Comparison of ENCODE assay signal across 2 cellular contexts in the genomic region with DNA sequence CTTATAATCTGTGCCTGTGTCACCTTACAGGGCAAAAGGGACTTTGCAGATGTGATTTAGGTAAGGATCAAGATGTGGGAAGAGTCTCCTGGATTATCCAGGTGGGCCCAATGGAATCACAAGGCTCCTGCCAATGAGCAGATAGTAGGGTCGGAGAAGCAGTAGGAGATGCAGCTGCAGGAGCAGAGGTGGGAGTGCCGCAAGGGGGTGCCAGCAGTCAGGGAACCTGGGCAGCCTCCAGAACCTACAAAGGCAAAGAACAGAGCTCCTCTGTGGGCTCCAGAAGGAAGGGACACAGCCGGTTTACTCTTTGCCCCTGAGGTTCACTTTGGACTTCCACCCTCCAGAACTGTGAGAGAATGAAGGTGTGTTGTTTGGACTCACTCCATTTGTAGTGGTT.
TF ChIP-seq lines count a peak whose summit lies in the region.

No MANE protein-coding gene starts in this region.

TF ChIP-seq in IMR-90, 13 proteins besides CTCF, POLR2A, EP300 and RAD21:
- TF ChIP-seq, protein P1, sequence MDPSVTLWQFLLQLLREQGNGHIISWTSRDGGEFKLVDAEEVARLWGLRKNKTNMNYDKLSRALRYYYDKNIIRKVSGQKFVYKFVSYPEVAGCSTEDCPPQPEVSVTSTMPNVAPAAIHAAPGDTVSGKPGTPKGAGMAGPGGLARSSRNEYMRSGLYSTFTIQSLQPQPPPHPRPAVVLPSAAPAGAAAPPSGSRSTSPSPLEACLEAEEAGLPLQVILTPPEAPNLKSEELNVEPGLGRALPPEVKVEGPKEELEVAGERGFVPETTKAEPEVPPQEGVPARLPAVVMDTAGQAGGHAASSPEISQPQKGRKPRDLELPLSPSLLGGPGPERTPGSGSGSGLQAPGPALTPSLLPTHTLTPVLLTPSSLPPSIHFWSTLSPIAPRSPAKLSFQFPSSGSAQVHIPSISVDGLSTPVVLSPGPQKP (IDR thresholded peaks at IDR 0.05; ENCODE audit: borderline replicate concordance, low read depth, low read length): no peak
- TF ChIP-seq FOS (IDR thresholded peaks at IDR 0.05; ENCODE audit: low read depth, low read length) (no peak), RFX5 (IDR thresholded peaks at IDR 0.05; ENCODE audit: low read depth, low read length) (no peak), SMC3 (IDR thresholded peaks at IDR 0.05; ENCODE audit: low read depth, low read length) (no peak), CHD1 (IDR thresholded peaks at IDR 0.05; ENCODE audit: low read depth, low read length) (no peak), BHLHE40 (IDR thresholded peaks at IDR 0.05; ENCODE audit: low read depth, low read length) (no peak), MAFK (IDR thresholded peaks at IDR 0.05; ENCODE audit: low read depth, low read length) (no peak)

TF ChIP-seq in GM12878, 131 proteins besides CTCF, POLR2A, EP300 and RAD21:
- TF ChIP-seq, protein P2, sequence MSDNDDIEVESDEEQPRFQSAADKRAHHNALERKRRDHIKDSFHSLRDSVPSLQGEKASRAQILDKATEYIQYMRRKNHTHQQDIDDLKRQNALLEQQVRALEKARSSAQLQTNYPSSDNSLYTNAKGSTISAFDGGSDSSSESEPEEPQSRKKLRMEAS (IDR thresholded peaks at IDR 0.05; ENCODE audit: low read depth, low read length): no peak
- no peak for TF ChIP-seq CBX5 (IDR thresholded peaks at IDR 0.05; ENCODE audit: low read depth)
- TF ChIP-seq ATF7 (IDR thresholded peaks at IDR 0.05; ENCODE audit: low read depth): no peak
- TF ChIP-seq HDAC2 (IDR thresholded peaks at IDR 0.05): no peak
- no peak for TF ChIP-seq ZZZ3 (IDR thresholded peaks at IDR 0.05; ENCODE audit: control insufficient read depth, insufficient read length, low read depth)
- TF ChIP-seq, protein P3, sequence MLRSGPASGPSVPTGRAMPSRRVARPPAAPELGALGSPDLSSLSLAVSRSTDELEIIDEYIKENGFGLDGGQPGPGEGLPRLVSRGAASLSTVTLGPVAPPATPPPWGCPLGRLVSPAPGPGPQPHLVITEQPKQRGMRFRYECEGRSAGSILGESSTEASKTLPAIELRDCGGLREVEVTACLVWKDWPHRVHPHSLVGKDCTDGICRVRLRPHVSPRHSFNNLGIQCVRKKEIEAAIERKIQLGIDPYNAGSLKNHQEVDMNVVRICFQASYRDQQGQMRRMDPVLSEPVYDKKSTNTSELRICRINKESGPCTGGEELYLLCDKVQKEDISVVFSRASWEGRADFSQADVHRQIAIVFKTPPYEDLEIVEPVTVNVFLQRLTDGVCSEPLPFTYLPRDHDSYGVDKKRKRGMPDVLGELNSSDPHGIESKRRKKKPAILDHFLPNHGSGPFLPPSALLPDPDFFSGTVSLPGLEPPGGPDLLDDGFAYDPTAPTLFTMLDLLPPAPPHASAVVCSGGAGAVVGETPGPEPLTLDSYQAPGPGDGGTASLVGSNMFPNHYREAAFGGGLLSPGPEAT (IDR thresholded peaks at IDR 0.05; ENCODE audit: low read depth): no peak
- TF ChIP-seq, protein P4, sequence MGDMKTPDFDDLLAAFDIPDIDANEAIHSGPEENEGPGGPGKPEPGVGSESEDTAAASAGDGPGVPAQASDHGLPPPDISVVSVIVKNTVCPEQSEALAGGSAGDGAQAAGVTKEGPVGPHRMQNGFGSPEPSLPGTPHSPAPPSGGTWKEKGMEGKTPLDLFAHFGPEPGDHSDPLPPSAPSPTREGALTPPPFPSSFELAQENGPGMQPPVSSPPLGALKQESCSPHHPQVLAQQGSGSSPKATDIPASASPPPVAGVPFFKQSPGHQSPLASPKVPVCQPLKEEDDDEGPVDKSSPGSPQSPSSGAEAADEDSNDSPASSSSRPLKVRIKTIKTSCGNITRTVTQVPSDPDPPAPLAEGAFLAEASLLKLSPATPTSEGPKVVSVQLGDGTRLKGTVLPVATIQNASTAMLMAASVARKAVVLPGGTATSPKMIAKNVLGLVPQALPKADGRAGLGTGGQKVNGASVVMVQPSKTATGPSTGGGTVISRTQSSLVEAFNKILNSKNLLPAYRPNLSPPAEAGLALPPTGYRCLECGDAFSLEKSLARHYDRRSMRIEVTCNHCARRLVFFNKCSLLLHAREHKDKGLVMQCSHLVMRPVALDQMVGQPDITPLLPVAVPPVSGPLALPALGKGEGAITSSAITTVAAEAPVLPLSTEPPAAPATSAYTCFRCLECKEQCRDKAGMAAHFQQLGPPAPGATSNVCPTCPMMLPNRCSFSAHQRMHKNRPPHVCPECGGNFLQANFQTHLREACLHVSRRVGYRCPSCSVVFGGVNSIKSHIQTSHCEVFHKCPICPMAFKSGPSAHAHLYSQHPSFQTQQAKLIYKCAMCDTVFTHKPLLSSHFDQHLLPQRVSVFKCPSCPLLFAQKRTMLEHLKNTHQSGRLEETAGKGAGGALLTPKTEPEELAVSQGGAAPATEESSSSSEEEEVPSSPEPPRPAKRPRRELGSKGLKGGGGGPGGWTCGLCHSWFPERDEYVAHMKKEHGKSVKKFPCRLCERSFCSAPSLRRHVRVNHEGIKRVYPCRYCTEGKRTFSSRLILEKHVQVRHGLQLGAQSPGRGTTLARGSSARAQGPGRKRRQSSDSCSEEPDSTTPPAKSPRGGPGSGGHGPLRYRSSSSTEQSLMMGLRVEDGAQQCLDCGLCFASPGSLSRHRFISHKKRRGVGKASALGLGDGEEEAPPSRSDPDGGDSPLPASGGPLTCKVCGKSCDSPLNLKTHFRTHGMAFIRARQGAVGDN (IDR thresholded peaks at IDR 0.05): no peak
- TF ChIP-seq BHLHE40 (IDR thresholded peaks at IDR 0.05; ENCODE audit: borderline replicate concordance in 1 of 2, low read depth in 2 of 2, low read length in 1 of 2): no peak
- TF ChIP-seq, protein P5, sequence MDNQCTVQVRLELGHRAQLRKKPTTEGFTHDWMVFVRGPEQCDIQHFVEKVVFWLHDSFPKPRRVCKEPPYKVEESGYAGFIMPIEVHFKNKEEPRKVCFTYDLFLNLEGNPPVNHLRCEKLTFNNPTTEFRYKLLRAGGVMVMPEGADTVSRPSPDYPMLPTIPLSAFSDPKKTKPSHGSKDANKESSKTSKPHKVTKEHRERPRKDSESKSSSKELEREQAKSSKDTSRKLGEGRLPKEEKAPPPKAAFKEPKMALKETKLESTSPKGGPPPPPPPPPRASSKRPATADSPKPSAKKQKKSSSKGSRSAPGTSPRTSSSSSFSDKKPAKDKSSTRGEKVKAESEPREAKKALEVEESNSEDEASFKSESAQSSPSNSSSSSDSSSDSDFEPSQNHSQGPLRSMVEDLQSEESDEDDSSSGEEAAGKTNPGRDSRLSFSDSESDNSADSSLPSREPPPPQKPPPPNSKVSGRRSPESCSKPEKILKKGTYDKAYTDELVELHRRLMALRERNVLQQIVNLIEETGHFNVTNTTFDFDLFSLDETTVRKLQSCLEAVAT (IDR thresholded peaks at IDR 0.05): no peak
- no peak for TF ChIP-seq ZNF384 (IDR thresholded peaks at IDR 0.05; ENCODE audit: borderline replicate concordance, low read depth, low read length)
- no peak for TF ChIP-seq IRF4 (IDR thresholded peaks at IDR 0.05; ENCODE audit: low read depth, low read length)
- TF ChIP-seq, protein P6, sequence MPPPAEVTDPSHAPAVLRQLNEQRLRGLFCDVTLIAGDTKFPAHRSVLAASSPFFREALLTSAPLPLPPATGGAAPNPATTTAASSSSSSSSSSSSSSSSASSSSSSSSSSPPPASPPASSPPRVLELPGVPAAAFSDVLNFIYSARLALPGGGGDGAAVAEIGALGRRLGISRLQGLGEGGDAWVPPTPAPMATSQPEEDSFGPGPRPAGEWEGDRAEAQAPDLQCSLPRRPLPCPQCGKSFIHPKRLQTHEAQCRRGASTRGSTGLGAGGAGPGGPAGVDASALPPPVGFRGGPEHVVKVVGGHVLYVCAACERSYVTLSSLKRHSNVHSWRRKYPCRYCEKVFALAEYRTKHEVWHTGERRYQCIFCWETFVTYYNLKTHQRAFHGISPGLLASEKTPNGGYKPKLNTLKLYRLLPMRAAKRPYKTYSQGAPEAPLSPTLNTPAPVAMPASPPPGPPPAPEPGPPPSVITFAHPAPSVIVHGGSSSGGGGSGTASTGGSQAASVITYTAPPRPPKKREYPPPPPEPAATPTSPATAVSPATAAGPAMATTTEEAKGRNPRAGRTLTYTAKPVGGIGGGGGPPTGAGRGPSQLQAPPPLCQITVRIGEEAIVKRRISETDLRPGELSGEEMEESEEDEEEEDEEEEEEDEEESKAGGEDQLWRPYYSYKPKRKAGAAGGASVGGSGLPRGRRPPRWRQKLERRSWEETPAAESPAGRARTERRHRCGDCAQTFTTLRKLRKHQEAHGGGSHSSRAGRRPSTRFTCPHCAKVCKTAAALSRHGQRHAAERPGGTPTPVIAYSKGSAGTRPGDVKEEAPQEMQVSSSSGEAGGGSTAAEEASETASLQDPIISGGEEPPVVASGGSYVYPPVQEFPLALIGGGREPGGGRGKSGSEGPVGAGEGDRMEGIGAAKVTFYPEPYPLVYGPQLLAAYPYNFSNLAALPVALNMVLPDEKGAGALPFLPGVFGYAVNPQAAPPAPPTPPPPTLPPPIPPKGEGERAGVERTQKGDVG (CRISPR knock-in tag; IDR thresholded peaks at IDR 0.05): no peak
- no peak for TF ChIP-seq CREM (IDR thresholded peaks at IDR 0.05; ENCODE audit: low read depth)
